ENCODE assay signal across 28 cellular contexts in the genomic region with DNA sequence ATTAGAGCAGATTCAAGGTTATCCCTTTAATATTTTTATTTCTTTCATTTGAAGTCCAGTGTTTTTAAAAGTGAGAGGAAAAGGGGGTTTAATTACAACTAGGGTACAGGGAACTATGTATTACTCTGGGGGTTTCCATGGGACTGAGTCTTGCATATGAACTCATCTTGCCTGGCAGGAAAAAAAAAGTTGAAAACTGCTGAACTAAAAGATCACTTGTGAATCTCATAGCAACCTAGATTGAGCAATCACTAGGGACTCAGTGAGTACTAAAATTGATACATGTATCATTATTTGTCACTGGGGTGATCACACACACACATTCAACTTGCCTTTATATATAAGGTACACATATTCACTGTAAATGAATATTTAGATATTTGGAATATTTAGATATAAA.
"Had no signal": no experiment of that assay in that cellular context is flagged by ENCODE, and none has a peak within 500 bp of the region (broad histone marks: within the 10 kb centered on the region; RNA-seq: fewer than 3 reads in every experiment).

No MANE protein-coding gene starts in this region.

- H3K27ac ChIP-seq: ascending aorta, breast epithelium, cardiac muscle cell, colonic mucosa, gastroesophageal sphincter had no signal

- H3K9me3 ChIP-seq: ascending aorta, colonic mucosa, gastroesophageal sphincter had no signal

- H3K27me3 ChIP-seq: ascending aorta, breast epithelium, cardiac muscle cell, colonic mucosa, gastroesophageal sphincter had no signal

- H3K36me3 ChIP-seq: ascending aorta, breast epithelium, cardiac muscle cell, colonic mucosa, gastroesophageal sphincter had no signal

- ATAC-seq: activated CD4-positive, alpha-beta T cell treated with anti-CD3 and anti-CD28 coated beads for 36 hours; activated CD8-positive, alpha-beta memory T cell treated with anti-CD3 and anti-CD28 coated beads, Interleukin-2, amount 10 ng/mL, durations not matched to agents 7 days and 5 days; activated CD8-positive, alpha-beta T cell treated with anti-CD3 and anti-CD28 coated beads, Interleukin-2, amount 10 ng/mL, durations not matched to agents 7 days and 5 days; activated naive CD8-positive, alpha-beta T cell treated with anti-CD3 and anti-CD28 coated beads, Interleukin-2, amount 50 U/mL, for 24 hours; esophagus mucosa; gastroesophageal sphincter; T-helper 17 cell had no signal

- DNase-seq: activated CD4-positive, alpha-beta memory T cell treated with anti-CD3 and anti-CD28 coated beads for 36 hours; activated CD4-positive, alpha-beta T cell treated with anti-CD3 and anti-CD28 coated beads for 36 hours; activated CD4-positive, alpha-beta T cell treated with anti-CD3 and anti-CD28 coated beads, Interleukin-2, amount 10 ng/mL, durations not matched to agents 24 days and 14 days; activated CD4-positive, CD25-positive, alpha-beta regulatory T cell; activated CD4-positive, CD25-positive, alpha-beta regulatory T cell treated with anti-CD3 and anti-CD28 coated beads, Interleukin-2, amount 50 U/mL, for 72 hours; activated CD8-positive, alpha-beta memory T cell treated with anti-CD3 and anti-CD28 coated beads, Interleukin-2, amount 10 ng/mL, durations not matched to agents 7 days and 5 days; activated CD8-positive, alpha-beta memory T cell treated with anti-CD3 and anti-CD28 coated beads, Interleukin-2, amount 50 U/mL, for 4 hours; activated CD8-positive, alpha-beta T cell treated with anti-CD3 and anti-CD28 coated beads, Interleukin-2, amount 10 ng/mL, durations not matched to agents 7 days and 5 days; activated effector memory CD4-positive, alpha-beta T cell treated with anti-CD3 and anti-CD28 coated beads, Interleukin-2, amount 50 U/mL, for 16 hours; activated naive CD4-positive, alpha-beta T cell treated with anti-CD3 and anti-CD28 coated beads for 36 hours; activated naive CD8-positive, alpha-beta T cell treated with anti-CD3 and anti-CD28 coated beads for 36 hours; activated naive CD8-positive, alpha-beta T cell treated with anti-CD3 and anti-CD28 coated beads, Interleukin-2, amount 50 U/mL, for 24 hours; activated T-cell treated with anti-CD3 and anti-CD28 coated beads, Interleukin-2, amount 50 U/mL, for 1 hour; activated T-cell treated with anti-CD3 and anti-CD28 coated beads, Interleukin-2, amount 50 U/mL, for 48 hours; central memory CD4-positive, alpha-beta T cell; cerebellar nuclear complex; colonic mucosa; effector CD8-positive, alpha-beta T cell; endodermal cell; foreskin melanocyte; T-helper 1 cell; T-helper 17 cell; T1000 had no signal

- H3K4me3 ChIP-seq: ascending aorta, breast epithelium, cardiac muscle cell, colonic mucosa, gastroesophageal sphincter had no signal

- H3K4me1 ChIP-seq: ascending aorta, breast epithelium, colonic mucosa, gastroesophageal sphincter had no signal
